10 cellular contexts compared by ENCODE assay signal in genomic region chrX:21798677-21799219, GRCh38. TPM values are rescaled to one million over a fixed set of nuclear protein-coding genes. Genes with fewer than 3 reads are reported as not detected.
DNase-seq lines count a peak whose midpoint lies in the region; ATAC-seq and TF ChIP-seq lines count a peak whose summit lies in the region.
"Had no signal": no experiment of that assay in that cellular context is flagged by ENCODE, and none has a peak within 500 bp of the region (broad histone marks: within the 10 kb centered on the region; RNA-seq: fewer than 3 reads in every experiment).

No MANE protein-coding gene starts in this region.

- TF ChIP-seq POLR2A in breast epithelium (IDR thresholded peaks at IDR 0.05) (no peak), Peyer's patch (IDR thresholded peaks at IDR 0.05) (no peak)

- ATAC-seq in GM21576 (IDR thresholded peaks at IDR 0.05; ENCODE audit: unreplicated experiment) (peak; percentile 65), HG03457 (IDR thresholded peaks at IDR 0.05; ENCODE audit: unreplicated experiment) (no peak)

- H3K9me3 ChIP-seq in breast epithelium (no peaks in the 10 kb centered on the region), Peyer's patch (no peaks in the 10 kb centered on the region)

- no peaks in the 10 kb centered on the region for H3K36me3 ChIP-seq in breast epithelium
- H3K36me3 ChIP-seq in Peyer's patch: no peaks in the 10 kb centered on the region

- peak; percentile 70 for DNase-seq in NCI-H1105 treated with DMSO at 0.1 percent for 48 hours (lab: John Stamatoyannopoulos, UW)
- DNase-seq in breast epithelium (ENCODE audit: low spot score in 2 of 2): no peak
- DNase-seq in renal cortical epithelial cell (ENCODE audit: low read depth): peak; percentile 94
- no peak for DNase-seq in NK-92 (lab: John Stamatoyannopoulos, UW; ENCODE audit: unreplicated experiment)
- no peak for DNase-seq in effector CD4-positive, alpha-beta T cell
- DNase-seq in Peyer's patch: no peak
- DNase-seq: endodermal cell had no signal

- H3K27me3 ChIP-seq in breast epithelium: peaks cover 0 to 12% of the 10 kb centered on the region in 2 donors
- no peaks in the 10 kb centered on the region for H3K27me3 ChIP-seq in Peyer's patch

- H3K27ac ChIP-seq in breast epithelium: peak overlapping the region; percentile 5 to 69
- no peak overlapping the region for H3K27ac ChIP-seq in Peyer's patch

- intact Hi-C loops in breast epithelium (cut with DNase I; ENCODE audit: low total_unique reads): no loop called here

- H3K4me1 ChIP-seq in breast epithelium (no peaks in the 10 kb centered on the region), Peyer's patch (no peaks in the 10 kb centered on the region)

- H3K4me3 ChIP-seq in breast epithelium: no peak overlapping the region
- H3K4me3 ChIP-seq in Peyer's patch: no peak overlapping the region

- TF ChIP-seq CTCF in breast epithelium (IDR thresholded peaks at IDR 0.05) (no peak), Peyer's patch (IDR thresholded peaks at IDR 0.05) (no peak)

RNA-seq across cellular contexts. Expression of gene MBTPS2, which starts 40.7 kb away (rescaled TPM):
- total RNA-seq in breast epithelium: 10 to 100 TPM in 1 of 3 donors, 1 to 10 TPM in 2; 8.8 to 13.8 (median 9.9) TPM
- total RNA-seq in renal cortical epithelial cell: 5.0 and 17.9 TPM in 2 replicates
- total RNA-seq in Peyer's patch: 1 to 10 TPM; 5.0 to 7.8 (median 5.1) TPM

RNA-seq across cellular contexts. Expression of gene SMPX, which starts 40.8 kb away (rescaled TPM):
- total RNA-seq in breast epithelium (1 to 10 TPM in 1 of 3 donors, not detected in 2; 1.0 TPM), renal cortical epithelial cell (not detected in 2 replicates), Peyer's patch (not detected)
- total RNA-seq: T-helper 2 cell treated with Interferon-gamma antibody and Interleukin-4, amounts not matched to agents 100 ng/mL and 5 ng/mL, for 36 hours had no signal

RNA-seq across cellular contexts. Expression of gene YY2, which starts 57.0 kb away (rescaled TPM):
- total RNA-seq in breast epithelium: 1 to 10 TPM; 3.5 to 5.0 (median 3.6) TPM
- total RNA-seq in renal cortical epithelial cell: 0.69 and 5.4 TPM in 2 replicates
- 10 to 100 TPM in 1 of 4 donors, 1 to 10 TPM in 2, under 1 TPM in 1; 0.35 to 17.3 (median 5.3) TPM for total RNA-seq in Peyer's patch

Comparison
In these comparisons a context has a peak if more than half of its experiments do, and no peak if none do; other contexts are left out.
1. DNase-seq: peak in NCI-H1105 treated with DMSO at 0.1 percent for 48 hours (single experiment) and renal cortical epithelial cell (single experiment); none in breast epithelium (0 of 2), NK-92 (single experiment), effector CD4-positive, alpha-beta T cell (single experiment) and Peyer's patch (0 of 3).
2. H3K27ac ChIP-seq: peak in breast epithelium (2 of 2); none in Peyer's patch (0 of 4).